In genomic region chr11:89487016-89487415, GRCh38 we compare ENCODE assay signal across 22 cellular contexts. TPM values are rescaled to one million over a fixed set of nuclear protein-coding genes. Genes with fewer than 3 reads are reported as not detected.
DNase-seq lines count a peak whose midpoint lies in the region; ATAC-seq and TF ChIP-seq lines count a peak whose summit lies in the region.
"Had no signal": no experiment of that assay in that cellular context is flagged by ENCODE, and none has a peak within 500 bp of the region (broad histone marks: within the 10 kb centered on the region; RNA-seq: fewer than 3 reads in every experiment).

No MANE protein-coding gene starts in this region.

- no peak overlapping the region for H3K4me3 ChIP-seq in smooth muscle cell
- H3K4me3 ChIP-seq: right lobe of liver had no signal

- no peaks in the 10 kb centered on the region for H3K9me3 ChIP-seq in smooth muscle cell (replicated peaks; ENCODE audit: low read depth)
- H3K9me3 ChIP-seq: right lobe of liver had no signal

- DNase-seq in ELR (ENCODE audit: low read depth) (peak; percentile 55), astrocyte of the hippocampus (ENCODE audit: low read depth, low spot score) (peak; percentile 42), foreskin keratinocyte (peak; percentile 21 to 55), smooth muscle cell (lab: John Stamatoyannopoulos, UW; ENCODE audit: unreplicated experiment) (no peak), NCI-H446 (lab: John Stamatoyannopoulos, UW) (no peak)
- no peak for DNase-seq in activated naive CD4-positive, alpha-beta T cell treated with Interleukin-2 at 50 U/mL for 16 hours
- DNase-seq: activated CD4-positive, alpha-beta memory T cell treated with anti-CD3 and anti-CD28 coated beads for 36 hours; activated effector memory CD4-positive, alpha-beta T cell treated with anti-CD3 and anti-CD28 coated beads, Interleukin-2, amount 50 U/mL, for 16 hours; activated naive CD8-positive, alpha-beta T cell treated with anti-CD3 and anti-CD28 coated beads, Interleukin-2, amount 50 U/mL, for 24 hours; CD8-positive, alpha-beta T cell; GOT3; left ventricle myocardium superior; NCI-H1105; NCI-H2029; NCI-H226; NCI-H774; OCI-M1; right lobe of liver; T1000 had no signal

- H3F3A ChIP-seq in smooth muscle cell (ENCODE audit: low read depth), result no peaks in the 10 kb centered on the region

- H3K9ac ChIP-seq in smooth muscle cell (ENCODE audit: low read depth), result no peak overlapping the region

- H3K27ac ChIP-seq in foreskin keratinocyte (no peak overlapping the region), smooth muscle cell (ENCODE audit: low read depth) (no peak overlapping the region)
- H3K27ac ChIP-seq: right lobe of liver had no signal

- H3K36me3 ChIP-seq in smooth muscle cell (ENCODE audit: low read depth), result peaks cover 4% of the 10 kb centered on the region
- H3K36me3 ChIP-seq: right lobe of liver had no signal

- TF ChIP-seq CTCF in foreskin keratinocyte (conservative IDR thresholded peaks at IDR 0.05) (no peak), smooth muscle cell (IDR thresholded peaks at IDR 0.05; ENCODE audit: borderline replicate concordance, insufficient read depth, poor library complexity, severe bottlenecking) (no peak)

- ATAC-seq in foreskin keratinocyte (no peak), GM19351 (IDR thresholded peaks at IDR 0.05; ENCODE audit: unreplicated experiment) (no peak)
- ATAC-seq: activated naive CD8-positive, alpha-beta T cell treated with anti-CD3 and anti-CD28 coated beads, Interleukin-2, amount 50 U/mL, for 24 hours; CD8-positive, alpha-beta T cell; esophagus mucosa; left ventricle myocardium superior; right lobe of liver; WTC11 had no signal

- peak overlapping the region; percentile 12 for H2AFZ ChIP-seq in smooth muscle cell (ENCODE audit: low read depth)

- H3K27me3 ChIP-seq in foreskin keratinocyte (peaks cover 26% of the 10 kb centered on the region), smooth muscle cell (ENCODE audit: low read depth) (no peaks in the 10 kb centered on the region)
- H3K27me3 ChIP-seq: right lobe of liver had no signal

- H4K20me1 ChIP-seq in smooth muscle cell (ENCODE audit: low read depth), result no peaks in the 10 kb centered on the region

- H3K4me1 ChIP-seq in foreskin keratinocyte, result no peaks in the 10 kb centered on the region
- peaks cover 15% of the 10 kb centered on the region for H3K4me1 ChIP-seq in smooth muscle cell (ENCODE audit: low read depth)

- 44% methylated on average over 3 of the region's 3 CpGs for WGBS in smooth muscle cell (ENCODE audit: low lambda C conversion rate)

- peak overlapping the region; percentile 24 for H3K4me2 ChIP-seq in smooth muscle cell

- H3K79me2 ChIP-seq in smooth muscle cell (ENCODE audit: low read depth), result no peaks in the 10 kb centered on the region

RNA-seq across cellular contexts. Expression of gene NOX4, which starts 4.2 kb away (rescaled TPM):
- total RNA-seq in foreskin keratinocyte, result 0.10 TPM in 1 of 2 replicates, not detected in the other
- 0.03 and 0.12 TPM in 2 replicates for polyA plus RNA-seq in foreskin keratinocyte
- total RNA-seq in smooth muscle cell, result 10.7 and 31.9 TPM in 2 replicates
- polyA plus RNA-seq in smooth muscle cell, result 7.3 and 14.2 TPM in 2 replicates
- total RNA-seq: activated CD4-positive, alpha-beta memory T cell treated with anti-CD3 and anti-CD28 coated beads for 36 hours; CD8-positive, alpha-beta T cell had no signal

Comparison
In these comparisons a context has a peak if more than half of its experiments do, and no peak if none do; other contexts are left out.
1. DNase-seq: peak in ELR (single experiment), astrocyte of the hippocampus (single experiment) and foreskin keratinocyte (2 of 2); none in smooth muscle cell (single experiment), NCI-H446 (0 of 2) and activated naive CD4-positive, alpha-beta T cell treated with Interleukin-2 at 50 U/mL for 16 hours (single experiment).
2. RNA of gene NOX4, which starts 4.2 kb away (total RNA-seq): 10.7 to 31.9 TPM in smooth muscle cell; 0.10 TPM in foreskin keratinocyte; every median in the first group is over 10 times any median in the second.